7 cellular contexts compared by ENCODE assay signal in the genomic region with DNA sequence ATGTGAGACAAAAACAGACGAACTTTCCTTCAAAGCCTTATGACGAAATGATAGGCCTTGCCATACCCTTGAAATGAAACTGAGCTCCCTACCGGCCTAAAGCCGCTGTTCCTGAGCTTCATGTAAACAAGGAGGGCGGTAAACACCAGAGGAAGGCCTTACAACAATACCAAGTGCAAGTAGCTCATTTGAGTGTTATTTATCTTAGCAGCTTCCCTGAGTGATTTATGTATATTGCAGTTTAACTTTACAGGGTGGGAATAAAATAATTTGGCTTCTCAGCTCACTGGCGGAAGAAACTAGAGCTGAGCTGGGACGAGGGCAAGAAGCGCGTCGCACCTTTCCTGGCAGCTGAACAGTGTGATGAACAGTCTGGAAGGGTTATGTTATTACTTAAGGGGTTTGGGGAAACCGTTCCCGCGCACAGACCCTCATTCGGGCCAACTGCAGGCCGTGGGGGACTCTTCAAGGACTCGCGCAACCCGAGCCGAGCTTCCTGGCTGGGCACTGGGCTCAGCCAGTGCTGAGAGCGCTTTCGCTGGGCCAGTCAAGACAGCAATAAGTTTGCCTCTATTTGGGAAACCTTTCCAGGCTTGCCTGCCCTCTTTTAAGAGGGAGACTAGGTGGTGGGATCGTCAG.
DNase-seq lines count a peak whose midpoint lies in the region; ATAC-seq and TF ChIP-seq lines count a peak whose summit lies in the region.

No MANE protein-coding gene starts in this region.

- H3K9me3 ChIP-seq in MG63, result no peaks in the 10 kb centered on the region
- no peaks in the 10 kb centered on the region for H3K9me3 ChIP-seq in iPS-18a (ENCODE audit: control insufficient read depth, low read depth, low read length)
- H3K9me3 ChIP-seq in stomach, result peaks cover 0 to 9% (median 0%) of the 10 kb centered on the region in 4 donors

- H3K9ac ChIP-seq in iPS-18a (ENCODE audit: low read length), result no peak overlapping the region

- TF ChIP-seq EP300 in stomach (IDR thresholded peaks at IDR 0.05), result no peak

- DNase-seq in ELF-1 (ENCODE audit: low read depth, low spot score) (peak; percentile 57), MG63 (peak; percentile 16), stomach (no peak)
- no peak for DNase-seq in stimulated activated CD4-positive, alpha-beta T cell treated with anti-CD3 and anti-CD28 coated beads, Interleukin-2, amount 100 ng/mL, for 24 hours

- H3K9me3 Mint-ChIP-seq in activated T-helper 17 cell treated with anti-CD3 and anti-CD28 coated beads, Interleukin-2, amount 50 U/mL, for 72 hours, result no peaks in the 10 kb centered on the region

- peak overlapping the region; percentile 92 for H3K4me3 Mint-ChIP-seq in activated T-helper 17 cell treated with anti-CD3 and anti-CD28 coated beads, Interleukin-2, amount 50 U/mL, for 72 hours

- 70 to 76% (median 72%) methylated on average over 22 of the region's 22 CpGs for WGBS in stomach, 5 donors

- peak overlapping the region; percentile 93 for H3K4me3 ChIP-seq in MG63
- peak overlapping the region; percentile 82 for H3K4me3 ChIP-seq in iPS-18a (ENCODE audit: low read length)
- H3K4me3 ChIP-seq in stomach, result peak overlapping the region; percentile 76 to 86 (median 86)

- H3K27ac ChIP-seq in iPS-18a (ENCODE audit: low read length), result no peak overlapping the region
- H3K27ac ChIP-seq in stomach, result peak overlapping the region; percentile 99 to 100 (median 100)

- H3K36me3 ChIP-seq in MG63 (peaks cover 6% of the 10 kb centered on the region; the same call in 1 of the 2 replicates), iPS-18a (ENCODE audit: control insufficient read depth, low read depth, low read length) (no peaks in the 10 kb centered on the region), stomach (peaks cover 0 to 4% (median 0%) of the 10 kb centered on the region in 4 donors)

- H3K27me3 ChIP-seq in MG63 (no peaks in the 10 kb centered on the region), iPS-18a (ENCODE audit: control insufficient read depth, insufficient read depth, low read length) (peaks cover 82% of the 10 kb centered on the region), stomach (peaks cover 19 to 50% (median 47%) of the 10 kb centered on the region in 3 donors)

- peaks cover 2% of the 10 kb centered on the region for H3K27me3 Mint-ChIP-seq in activated T-helper 17 cell treated with anti-CD3 and anti-CD28 coated beads, Interleukin-2, amount 50 U/mL, for 72 hours

- peaks cover 35% of the 10 kb centered on the region for H3K36me3 Mint-ChIP-seq in activated T-helper 17 cell treated with anti-CD3 and anti-CD28 coated beads, Interleukin-2, amount 50 U/mL, for 72 hours (ENCODE audit: low read depth)

- no peak for ATAC-seq in activated T-helper 17 cell treated with anti-CD3 and anti-CD28 coated beads, Interleukin-2, amount 50 U/mL, for 72 hours (replicated peaks)
- ATAC-seq in GM19397 (IDR thresholded peaks at IDR 0.05; ENCODE audit: unreplicated experiment), result no peak

- H3K4me1 ChIP-seq in iPS-18a (ENCODE audit: control insufficient read depth, low read depth, low read length) (peaks cover 48% of the 10 kb centered on the region), stomach (peaks cover 31 to 70% (median 66%) of the 10 kb centered on the region in 4 donors)

- H3K27ac Mint-ChIP-seq in activated T-helper 17 cell treated with anti-CD3 and anti-CD28 coated beads, Interleukin-2, amount 50 U/mL, for 72 hours, result peak overlapping the region; percentile 91

- H3K4me1 Mint-ChIP-seq in activated T-helper 17 cell treated with anti-CD3 and anti-CD28 coated beads, Interleukin-2, amount 50 U/mL, for 72 hours, result peaks cover 45% of the 10 kb centered on the region

- no peak for TF ChIP-seq POLR2A in stomach (IDR thresholded peaks at IDR 0.05)

- TF ChIP-seq CTCF in stomach (IDR thresholded peaks at IDR 0.05), result no peak

- intact Hi-C loops in stomach (cut with DNase I; ENCODE audit: low total_unique reads), result no loop called here

Comparison
In these comparisons a context has a peak if more than half of its experiments do, and no peak if none do; other contexts are left out.
1. DNase-seq: peak in ELF-1 (single experiment) and MG63 (single experiment); none in stomach (single experiment) and stimulated activated CD4-positive, alpha-beta T cell treated with anti-CD3 and anti-CD28 coated beads, Interleukin-2, amount 100 ng/mL, for 24 hours (0 of 2).
2. Peak in every context shown above with its lines, with median percentiles within 50 percentile points of each other: H3K4me3 ChIP-seq.